Comparison of ENCODE assay signal across 10 cellular contexts in genomic region chr14:49623941-49624806, GRCh38. TPM values are rescaled to one million over a fixed set of nuclear protein-coding genes. Genes with fewer than 3 reads are reported as not detected.
DNase-seq lines count a peak whose midpoint lies in the region; ATAC-seq and TF ChIP-seq lines count a peak whose summit lies in the region.
"Had no signal": no experiment of that assay in that cellular context is flagged by ENCODE, and none has a peak within 500 bp of the region (broad histone marks: within the 10 kb centered on the region; RNA-seq: fewer than 3 reads in every experiment).

No MANE protein-coding gene starts in this region.

- TF ChIP-seq CTCF in PC-9 (conservative IDR thresholded peaks at IDR 0.05) (no peak), smooth muscle cell (IDR thresholded peaks at IDR 0.05; ENCODE audit: borderline replicate concordance, insufficient read depth, poor library complexity, severe bottlenecking) (no peak)

- no peak overlapping the region for H3K9ac ChIP-seq in smooth muscle cell (ENCODE audit: low read depth)

- H3K79me2 ChIP-seq in PC-9 (ENCODE audit: low read depth) (peaks cover 87% of the 10 kb centered on the region), smooth muscle cell (ENCODE audit: low read depth) (peaks cover 60% of the 10 kb centered on the region)

- peak overlapping the region; percentile 100; the same call in 1 of the 2 replicates for H3K4me3 ChIP-seq in PC-9
- no peak overlapping the region for H3K4me3 ChIP-seq in smooth muscle cell

- no peaks in the 10 kb centered on the region for H3K27me3 Mint-ChIP-seq in activated CD4-positive, alpha-beta T cell treated with anti-CD3 and anti-CD28 coated beads for 36 hours

- no peaks in the 10 kb centered on the region for H3K9me3 Mint-ChIP-seq in activated CD4-positive, alpha-beta T cell treated with anti-CD3 and anti-CD28 coated beads for 36 hours (ENCODE audit: low read depth)

- H3F3A ChIP-seq in PC-9 (ENCODE audit: insufficient read depth, low read depth) = peaks cover 31% of the 10 kb centered on the region
- H3F3A ChIP-seq in smooth muscle cell (ENCODE audit: low read depth) = peaks cover 11% of the 10 kb centered on the region

- POLR2A ChIA-PET in activated CD4-positive, alpha-beta T cell treated with anti-CD3 and anti-CD28 coated beads for 36 hours (lab: Charles Lee) = interaction anchor here (0.7 to 2.3 kb wide), 6 partner anchors 10 to 376 kb away, joined by 3 to 10 read pairs (median 5); partner anchors contain the start of genes KLHDC2 and RPS29
- POLR2A ChIA-PET in PC-9 (lab: Charles Lee; ENCODE audit: unreplicated experiment) = interaction anchor here (0.5 to 0.6 kb wide), 2 partner anchors 35 to 38 kb away, joined by 3 to 4 read pairs; partner anchors contain the start of gene RPS29

- ATAC-seq in activated CD4-positive, alpha-beta T cell treated with anti-CD3 and anti-CD28 coated beads for 36 hours = no peak
- no peak for ATAC-seq in GM18909 (IDR thresholded peaks at IDR 0.05; ENCODE audit: poor library complexity, unreplicated experiment)

- H3K36me3 Mint-ChIP-seq in activated CD4-positive, alpha-beta T cell treated with anti-CD3 and anti-CD28 coated beads for 36 hours (ENCODE audit: low read depth) = peaks cover 52% of the 10 kb centered on the region

- H3K36me3 ChIP-seq in PC-9 (ENCODE audit: low read depth) (peaks cover 12% of the 10 kb centered on the region), smooth muscle cell (ENCODE audit: low read depth) (peaks cover 5% of the 10 kb centered on the region)

- H2AFZ ChIP-seq in PC-9 = no peak overlapping the region
- H2AFZ ChIP-seq in smooth muscle cell (ENCODE audit: low read depth) = no peak overlapping the region

- peak overlapping the region; percentile 93 for H3K4me3 Mint-ChIP-seq in activated CD4-positive, alpha-beta T cell treated with anti-CD3 and anti-CD28 coated beads for 36 hours

- H3K4me1 ChIP-seq in PC-9 (replicated peaks; ENCODE audit: insufficient read depth) = peaks cover 42% of the 10 kb centered on the region
- peaks cover 26% of the 10 kb centered on the region for H3K4me1 ChIP-seq in smooth muscle cell (ENCODE audit: low read depth)

- CTCF ChIA-PET in activated CD4-positive, alpha-beta T cell treated with anti-CD3 and anti-CD28 coated beads for 36 hours (lab: Charles Lee) = interaction anchor here (1.2 to 6.2 kb wide), 4 partner anchors 10 to 228 kb away, joined by 3 to 78 read pairs (median 6); partner anchors contain the start of genes DNAAF2, LRR1, NEMF and RPS29
- CTCF ChIA-PET in PC-9 (lab: Charles Lee) = interaction anchor here (0.5 to 1.2 kb wide), 2 partner anchors 22 to 230 kb away, joined by 4 to 5 read pairs; no protein-coding TSS in a partner anchor

- 83% methylated on average over 6 of the region's 6 CpGs for WGBS in smooth muscle cell (ENCODE audit: low lambda C conversion rate)

- H3K9me2 ChIP-seq in PC-9 (ENCODE audit: insufficient read depth) = no peaks in the 10 kb centered on the region

- H4K20me1 ChIP-seq in PC-9 (ENCODE audit: insufficient read depth) (peaks cover 33% of the 10 kb centered on the region), smooth muscle cell (ENCODE audit: low read depth) (peaks cover 49% of the 10 kb centered on the region)

- no peaks in the 10 kb centered on the region for H3K27me3 ChIP-seq in PC-9 (ENCODE audit: insufficient read depth, low read depth)
- H3K27me3 ChIP-seq in smooth muscle cell (ENCODE audit: low read depth) = no peaks in the 10 kb centered on the region

- H3K27ac ChIP-seq in PC-9 = peak overlapping the region; percentile 75
- H3K27ac ChIP-seq in smooth muscle cell (ENCODE audit: low read depth) = peak overlapping the region; percentile 15

- H3K4me1 Mint-ChIP-seq in activated CD4-positive, alpha-beta T cell treated with anti-CD3 and anti-CD28 coated beads for 36 hours = peaks cover 46% of the 10 kb centered on the region

- no peaks in the 10 kb centered on the region for H3K9me3 ChIP-seq in PC-9 (ENCODE audit: insufficient read depth, low read depth)
- no peaks in the 10 kb centered on the region for H3K9me3 ChIP-seq in smooth muscle cell (replicated peaks; ENCODE audit: low read depth)

- H3K27ac Mint-ChIP-seq in activated CD4-positive, alpha-beta T cell treated with anti-CD3 and anti-CD28 coated beads for 36 hours = peak overlapping the region; percentile 75

- peak; percentile 30 for DNase-seq in activated CD4-positive, alpha-beta T cell treated with anti-CD3 and anti-CD28 coated beads for 36 hours
- no peak for DNase-seq in activated CD4-positive, alpha-beta T cell treated with anti-CD3 and anti-CD28 coated beads for 1 hour
- DNase-seq in PC-9 (peak in 1 of 2 experiments; percentile 88), dermis blood vessel endothelial cell (peak; percentile 29), smooth muscle cell (lab: John Stamatoyannopoulos, UW; ENCODE audit: unreplicated experiment) (no peak), NCI-H748 (lab: John Stamatoyannopoulos, UW; ENCODE audit: unreplicated experiment) (no peak), NCI-H345 (lab: John Stamatoyannopoulos, UW) (no peak)
- DNase-seq: midbrain, NCI-H510A had no signal

- no TSS peak for BruUV-seq in PC-9 (replicated peaks; lab: Mats Ljungman, UMichigan)

- intact Hi-C loops in activated CD4-positive, alpha-beta T cell treated with anti-CD3 and anti-CD28 coated beads for 36 hours (cut with DNase I, micrococcal nuclease) = loop anchor here (5.0 kb wide), 3 partner anchors 162 to 898 kb away; partner anchors contain the start of gene ARF6 (in 1 of the 2)
- intact Hi-C loops in PC-9 (cut with micrococcal nuclease; ENCODE audit: unreplicated experiment) = loop anchor here (5.0 kb wide), 1 partner anchor 37 kb away; the partner anchor contains the start of gene RPS29

- H3K4me2 ChIP-seq in PC-9 = peak overlapping the region; percentile 98
- H3K4me2 ChIP-seq in smooth muscle cell = peak overlapping the region; percentile 98

RNA-seq across cellular contexts. Expression of gene MGAT2, which starts 3.6 kb away (rescaled TPM):
- 10 to 100 TPM; 23.8 to 32.2 TPM for total RNA-seq in activated CD4-positive, alpha-beta T cell treated with anti-CD3 and anti-CD28 coated beads for 36 hours
- 18.9 and 22.0 TPM in 2 replicates for total RNA-seq in PC-9 (2021)
- 98.6 and 104 TPM in 2 replicates for total RNA-seq in dermis blood vessel endothelial cell
- 48.9 and 50.9 TPM in 2 replicates for total RNA-seq in smooth muscle cell
- 35.6 and 41.0 TPM in 2 replicates for polyA plus RNA-seq in smooth muscle cell

RNA-seq across cellular contexts. Expression of gene RPL36AL, which starts 3.7 kb away (rescaled TPM):
- total RNA-seq in activated CD4-positive, alpha-beta T cell treated with anti-CD3 and anti-CD28 coated beads for 36 hours = 100 to 1,000 TPM; 272 to 309 TPM
- 120 and 151 TPM in 2 replicates for total RNA-seq in PC-9 (2021)
- 210 and 341 TPM in 2 replicates for total RNA-seq in dermis blood vessel endothelial cell
- total RNA-seq in smooth muscle cell = 197 and 228 TPM in 2 replicates
- 279 and 292 TPM in 2 replicates for polyA plus RNA-seq in smooth muscle cell

RNA-seq across cellular contexts. Expression of gene DNAAF2, which starts 10.9 kb away (rescaled TPM):
- total RNA-seq in activated CD4-positive, alpha-beta T cell treated with anti-CD3 and anti-CD28 coated beads for 36 hours = 1 to 10 TPM; 7.8 to 9.2 TPM
- total RNA-seq in PC-9 (2021) (8.2 and 9.5 TPM in 2 replicates), dermis blood vessel endothelial cell (9.8 and 12.3 TPM in 2 replicates), smooth muscle cell (12.0 and 14.0 TPM in 2 replicates)
- polyA plus RNA-seq in smooth muscle cell = 10.4 and 11.3 TPM in 2 replicates

RNA-seq across cellular contexts. Expression of gene LRR1, which starts 25.4 kb away (rescaled TPM):
- 10 to 100 TPM; 37.3 to 47.9 TPM for total RNA-seq in activated CD4-positive, alpha-beta T cell treated with anti-CD3 and anti-CD28 coated beads for 36 hours
- 16.1 and 19.0 TPM in 2 replicates for total RNA-seq in PC-9 (2021)
- total RNA-seq in dermis blood vessel endothelial cell = 15.7 and 26.0 TPM in 2 replicates
- 12.9 and 18.7 TPM in 2 replicates for total RNA-seq in smooth muscle cell
- 14.7 and 15.7 TPM in 2 replicates for polyA plus RNA-seq in smooth muscle cell

RNA-seq across cellular contexts. Expression of gene RPS29, which starts 38.0 kb away (rescaled TPM):
- total RNA-seq in activated CD4-positive, alpha-beta T cell treated with anti-CD3 and anti-CD28 coated beads for 36 hours = 1,000 to 10,000 TPM in 1 of 2 experiments, 100 to 1,000 TPM in 1; 481 to 1,987 TPM
- 1,018 and 1,294 TPM in 2 replicates for total RNA-seq in PC-9 (2021)
- total RNA-seq in dermis blood vessel endothelial cell = 539 and 3,318 TPM in 2 replicates
- total RNA-seq in smooth muscle cell = 6,053 and 7,688 TPM in 2 replicates
- 1,151 and 1,263 TPM in 2 replicates for polyA plus RNA-seq in smooth muscle cell

Comparison
In these comparisons a context has a peak if more than half of its experiments do, and no peak if none do; other contexts are left out.
1. DNase-seq: peak in activated CD4-positive, alpha-beta T cell treated with anti-CD3 and anti-CD28 coated beads for 36 hours (single experiment) and dermis blood vessel endothelial cell (single experiment); none in activated CD4-positive, alpha-beta T cell treated with anti-CD3 and anti-CD28 coated beads for 1 hour (single experiment), smooth muscle cell (single experiment), NCI-H748 (single experiment) and NCI-H345 (single experiment).